Comparison of ENCODE assay signal across 23 cellular contexts in the genomic region with DNA sequence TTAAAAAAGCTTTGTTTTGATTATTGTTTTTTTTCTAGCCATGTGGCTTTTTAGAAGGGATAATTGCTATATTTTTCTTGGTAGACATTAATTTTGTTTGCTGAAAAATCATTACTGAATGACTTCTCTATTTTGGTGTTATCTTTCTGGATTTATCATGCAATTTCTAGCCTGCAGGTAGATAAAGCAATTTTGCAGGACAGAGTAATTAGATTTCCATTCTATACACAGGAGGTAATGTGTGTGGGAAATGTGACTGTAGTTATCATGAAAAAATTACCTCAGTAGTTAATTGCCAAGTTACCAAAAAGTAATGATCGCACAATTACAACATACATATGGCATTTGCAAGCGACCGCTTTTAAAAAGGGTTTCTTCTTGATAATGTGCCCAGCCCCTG.
"Had no signal": no experiment of that assay in that cellular context is flagged by ENCODE, and none has a peak within 500 bp of the region (broad histone marks: within the 10 kb centered on the region; RNA-seq: fewer than 3 reads in every experiment).

No MANE protein-coding gene starts in this region.

- H3K36me3 ChIP-seq: left lung, lower lobe of right lung, pancreas, prostate gland, spleen, suprapubic skin, thoracic aorta, upper lobe of right lung had no signal

- ATAC-seq: left colon; left lung; lower lobe of right lung; naive thymus-derived CD8-positive, alpha-beta T cell; pancreas; right cardiac atrium; sciatic nerve; stimulated activated effector memory CD8-positive, alpha-beta T cell treated with anti-CD3 and anti-CD28 coated beads, Interleukin-12 subunit alpha, Interleukin-12 subunit beta, amount 100 ng/mL, for 72 hours; upper lobe of right lung had no signal

- H3K27me3 ChIP-seq: left lung, pancreas, spleen, suprapubic skin, tibial artery, upper lobe of right lung had no signal

- H3K4me1 ChIP-seq: left lung, lower lobe of right lung, pancreas, prostate gland, spleen, suprapubic skin, tibial artery, upper lobe of right lung had no signal

- DNase-seq: immature natural killer cell; kidney; left colon; left lung; lower lobe of right lung; mammary epithelial cell; mesenchymal stem cell; naive thymus-derived CD8-positive, alpha-beta T cell; nucleus accumbens; pancreas; retina; right cardiac atrium; spleen; stimulated activated CD4-positive, alpha-beta T cell treated with anti-CD3 and anti-CD28 coated beads, Interleukin-4, amount 100 ng/mL, for 24 hours; stimulated activated naive CD4-positive, alpha-beta T cell; tibial artery; trophoblast cell; upper lobe of right lung had no signal

- H3K4me3 ChIP-seq: left lung, lower lobe of right lung, pancreas, prostate gland, spleen, suprapubic skin, thoracic aorta, tibial artery, upper lobe of right lung had no signal

- H3K27ac ChIP-seq: left lung, lower lobe of right lung, pancreas, prostate gland, spleen, suprapubic skin, thoracic aorta, tibial artery, upper lobe of right lung had no signal

- H3K9me3 ChIP-seq: left lung, lower lobe of right lung, pancreas, prostate gland, spleen, suprapubic skin, thoracic aorta, tibial artery, upper lobe of right lung had no signal
